1 cellular context compared by ENCODE assay signal in the genomic region with DNA sequence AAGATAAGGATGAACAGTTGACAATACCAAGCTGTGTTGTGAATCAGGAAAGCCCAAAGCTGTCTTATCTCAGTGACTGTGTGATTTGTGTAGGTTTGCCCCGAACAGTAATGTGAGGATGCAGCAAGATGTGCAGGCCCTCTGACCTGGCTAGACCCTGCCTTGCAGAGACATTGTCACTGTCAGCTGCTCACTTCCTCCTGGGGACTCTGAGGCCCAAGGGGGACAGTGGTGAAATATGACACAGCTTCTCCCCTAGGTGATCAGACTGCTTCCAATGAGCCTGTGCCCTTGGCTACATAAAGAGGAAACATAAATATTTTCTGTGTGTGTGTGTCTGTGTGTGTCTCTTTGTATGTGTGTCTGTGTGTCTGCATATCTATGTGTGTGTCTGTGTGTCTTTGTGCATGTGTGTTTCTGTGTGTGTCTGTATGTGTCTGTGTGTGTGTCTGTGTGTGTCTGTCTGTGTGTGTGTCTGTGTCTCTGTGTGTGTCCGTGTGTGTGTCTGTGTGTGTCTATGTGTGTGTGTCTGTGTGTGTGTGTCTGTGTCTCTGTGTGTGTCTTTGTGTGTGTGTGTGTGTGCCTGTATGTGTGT.
TF ChIP-seq lines count a peak whose summit lies in the region.

No MANE protein-coding gene starts in this region.

TF ChIP-seq in H1, 55 proteins besides CTCF, POLR2A, EP300 and RAD21 (continued from another document):
- TF ChIP-seq, protein P1, sequence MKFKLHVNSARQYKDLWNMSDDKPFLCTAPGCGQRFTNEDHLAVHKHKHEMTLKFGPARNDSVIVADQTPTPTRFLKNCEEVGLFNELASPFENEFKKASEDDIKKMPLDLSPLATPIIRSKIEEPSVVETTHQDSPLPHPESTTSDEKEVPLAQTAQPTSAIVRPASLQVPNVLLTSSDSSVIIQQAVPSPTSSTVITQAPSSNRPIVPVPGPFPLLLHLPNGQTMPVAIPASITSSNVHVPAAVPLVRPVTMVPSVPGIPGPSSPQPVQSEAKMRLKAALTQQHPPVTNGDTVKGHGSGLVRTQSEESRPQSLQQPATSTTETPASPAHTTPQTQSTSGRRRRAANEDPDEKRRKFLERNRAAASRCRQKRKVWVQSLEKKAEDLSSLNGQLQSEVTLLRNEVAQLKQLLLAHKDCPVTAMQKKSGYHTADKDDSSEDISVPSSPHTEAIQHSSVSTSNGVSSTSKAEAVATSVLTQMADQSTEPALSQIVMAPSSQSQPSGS (IDR thresholded peaks at IDR 0.05; ENCODE audit: low read length) = no peak
- TF ChIP-seq, protein P2, sequence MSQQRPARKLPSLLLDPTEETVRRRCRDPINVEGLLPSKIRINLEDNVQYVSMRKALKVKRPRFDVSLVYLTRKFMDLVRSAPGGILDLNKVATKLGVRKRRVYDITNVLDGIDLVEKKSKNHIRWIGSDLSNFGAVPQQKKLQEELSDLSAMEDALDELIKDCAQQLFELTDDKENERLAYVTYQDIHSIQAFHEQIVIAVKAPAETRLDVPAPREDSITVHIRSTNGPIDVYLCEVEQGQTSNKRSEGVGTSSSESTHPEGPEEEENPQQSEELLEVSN (IDR thresholded peaks at IDR 0.05) = no peak
- TF ChIP-seq TAF1 (IDR thresholded peaks at IDR 0.05; ENCODE audit: low read depth, low read length) (no peak), TCF12 (IDR thresholded peaks at IDR 0.05; ENCODE audit: low read depth, low read length) (no peak), NRF1 (IDR thresholded peaks at IDR 0.05; ENCODE audit: low read depth, low read length) (no peak), CREB1 (IDR thresholded peaks at IDR 0.05) (no peak)
